8 cellular contexts compared by ENCODE assay signal in the genomic region with DNA sequence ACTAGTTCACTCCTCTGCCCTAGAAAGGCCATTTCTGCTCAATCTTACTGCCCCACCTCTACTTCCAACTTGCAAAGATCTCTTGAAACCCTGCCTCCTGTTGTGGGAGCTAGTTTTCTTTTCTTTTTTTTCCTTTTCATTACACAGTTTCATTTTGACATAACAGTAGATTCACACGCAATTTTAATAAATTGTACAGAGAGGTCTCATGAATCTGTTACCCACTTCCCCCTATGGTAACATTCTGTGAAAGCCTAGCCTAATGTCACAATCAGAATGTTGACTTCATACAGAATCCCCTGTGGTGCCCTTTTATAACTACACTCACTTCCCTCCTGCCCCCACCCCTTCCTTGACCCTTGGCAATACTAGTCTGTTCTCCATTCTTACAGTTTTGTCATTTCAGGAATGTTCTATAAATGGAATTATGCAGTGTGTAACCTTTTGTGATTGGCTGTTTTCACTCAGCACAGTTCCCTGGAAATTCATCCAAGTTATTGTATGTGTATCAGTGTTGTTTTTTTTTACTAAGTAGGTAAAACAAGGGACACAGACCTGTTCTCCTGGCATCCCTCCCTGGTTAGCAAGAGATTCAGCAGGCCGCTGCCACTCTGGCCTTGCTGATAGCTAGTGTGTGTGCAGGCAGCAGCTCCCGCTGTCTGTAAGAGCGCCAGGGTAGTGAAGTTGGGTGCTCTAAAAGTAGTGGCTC. TPM values are rescaled to one million over a fixed set of nuclear protein-coding genes. Genes with fewer than 3 reads are reported as not detected.
DNase-seq lines count a peak whose midpoint lies in the region; ATAC-seq and TF ChIP-seq lines count a peak whose summit lies in the region.

No MANE protein-coding gene starts in this region.

- peaks cover 12 to 32% of the 10 kb centered on the region in 2 donors for H3K4me1 ChIP-seq in breast epithelium
- H3K4me1 ChIP-seq in mucosa of descending colon (ENCODE audit: low read depth), result no peaks in the 10 kb centered on the region
- H3K4me1 ChIP-seq in aorta (ENCODE audit: control insufficient read depth in 1 of 2, insufficient read depth in 2 of 2, low read length in 2 of 2), result peaks cover 2 to 11% of the 10 kb centered on the region in 2 donors

- intact Hi-C loops in natural killer cell (cut with micrococcal nuclease), result no loop called here
- intact Hi-C loops in breast epithelium (cut with DNase I; ENCODE audit: low total_unique reads), result no loop called here
- intact Hi-C loops in mucosa of descending colon (cut with DNase I, micrococcal nuclease), result no loop called here
- intact Hi-C loops in aorta (cut with DNase I), result no loop called here

- TF ChIP-seq CTCF in natural killer cell (IDR thresholded peaks at IDR 0.05) (no peak), breast epithelium (IDR thresholded peaks at IDR 0.05) (no peak), mucosa of descending colon (IDR thresholded peaks at IDR 0.05) (no peak)

- peak overlapping the region; percentile 78 to 91 for H3K27ac ChIP-seq in breast epithelium
- H3K27ac ChIP-seq in aorta (ENCODE audit: low read depth in 1 of 2, low read length in 2 of 2), result peak overlapping the region; percentile 43 to 72

- H3K36me3 ChIP-seq in breast epithelium (no peaks in the 10 kb centered on the region), mucosa of descending colon (ENCODE audit: low read depth) (no peaks in the 10 kb centered on the region), aorta (ENCODE audit: control insufficient read depth in 1 of 2, insufficient read depth in 2 of 2, low read length in 1 of 2) (no peaks in the 10 kb centered on the region)

- peak overlapping the region in 1 of 3 donors; percentile 32 for H3K4me3 ChIP-seq in breast epithelium
- H3K4me3 ChIP-seq in mucosa of descending colon, result no peak overlapping the region
- no peak overlapping the region for H3K4me3 ChIP-seq in aorta (ENCODE audit: low read length in 2 of 2)

- peaks cover 12 to 18% of the 10 kb centered on the region in 2 donors for H3K4me1 Mint-ChIP-seq in natural killer cell treated with Interleukin-12 subunit alpha and Interleukin-12 subunit beta and Interleukin-15 and Interleukin-18, amount 100 ng/mL, for 72 hours (ENCODE audit: low read depth in 2 of 2)
- peaks cover 0 to 5% of the 10 kb centered on the region in 2 donors for H3K4me1 Mint-ChIP-seq in natural killer cell

- peak overlapping the region; percentile 73 for H3K4me3 Mint-ChIP-seq in natural killer cell treated with Interleukin-12 subunit alpha and Interleukin-12 subunit beta and Interleukin-15 and Interleukin-18, amount 100 ng/mL, for 72 hours
- no peak overlapping the region for H3K4me3 Mint-ChIP-seq in natural killer cell

- peak overlapping the region; percentile 14 to 34 for H3K27ac Mint-ChIP-seq in natural killer cell treated with Interleukin-12 subunit alpha and Interleukin-12 subunit beta and Interleukin-15 and Interleukin-18, amount 100 ng/mL, for 72 hours
- H3K27ac Mint-ChIP-seq in natural killer cell, result no peak overlapping the region

- TF ChIP-seq POLR2A in breast epithelium (IDR thresholded peaks at IDR 0.05), result no peak

- peaks cover 10% of the 10 kb centered on the region in 2 donors for H3K27me3 Mint-ChIP-seq in natural killer cell treated with Interleukin-12 subunit alpha and Interleukin-12 subunit beta and Interleukin-15 and Interleukin-18, amount 100 ng/mL, for 72 hours
- H3K27me3 Mint-ChIP-seq in natural killer cell (ENCODE audit: low read depth in 2 of 2), result peaks cover 0 to 3% of the 10 kb centered on the region in 2 donors

- peak; percentile 76 to 85 for ATAC-seq in natural killer cell treated with Interleukin-12 subunit alpha and Interleukin-12 subunit beta and Interleukin-15 and Interleukin-18, amount 100 ng/mL, for 72 hours
- ATAC-seq in natural killer cell (no peak), mucosa of descending colon (peak; percentile 55), aorta (ENCODE audit: low FRiP score) (peak; percentile 70), GM21423 (IDR thresholded peaks at IDR 0.05; ENCODE audit: unreplicated experiment) (no peak)

- H3K9me3 ChIP-seq in breast epithelium (no peaks in the 10 kb centered on the region), mucosa of descending colon (no peaks in the 10 kb centered on the region), aorta (ENCODE audit: control insufficient read depth, low read length) (no peaks in the 10 kb centered on the region)

- WGBS in aorta, 2 donors, result 17 to 25% methylated on average over 4 of the region's 4 CpGs

- no peaks in the 10 kb centered on the region for H3K36me3 Mint-ChIP-seq in natural killer cell treated with Interleukin-12 subunit alpha and Interleukin-12 subunit beta and Interleukin-15 and Interleukin-18, amount 100 ng/mL, for 72 hours
- no peaks in the 10 kb centered on the region for H3K36me3 Mint-ChIP-seq in natural killer cell

- H3K27me3 ChIP-seq in breast epithelium, result no peaks in the 10 kb centered on the region
- H3K27me3 ChIP-seq in aorta (ENCODE audit: control insufficient read depth in 1 of 2, insufficient read depth in 2 of 2, low read length in 1 of 2), result no peaks in the 10 kb centered on the region

- DNase-seq in natural killer cell treated with Interleukin-12 subunit alpha and Interleukin-12 subunit beta and Interleukin-15 and Interleukin-18, amount 100 ng/mL, for 72 hours (ENCODE audit: low spot score), result no peak
- DNase-seq in natural killer cell, result no peak
- DNase-seq in breast epithelium (ENCODE audit: low spot score in 2 of 2), result no peak
- DNase-seq in mucosa of descending colon, result no peak
- DNase-seq in aorta, result peak in 1 of 2 donors; percentile 62
- DNase-seq in hypothalamus (lab: John Stamatoyannopoulos, UW), result no peak
- no peak for DNase-seq in DMS79 treated with DMSO at 0.1 percent for 48 hours (lab: John Stamatoyannopoulos, UW)

- no peaks in the 10 kb centered on the region for H3K9me3 Mint-ChIP-seq in natural killer cell treated with Interleukin-12 subunit alpha and Interleukin-12 subunit beta and Interleukin-15 and Interleukin-18, amount 100 ng/mL, for 72 hours
- no peaks in the 10 kb centered on the region for H3K9me3 Mint-ChIP-seq in natural killer cell

RNA-seq across cellular contexts. Expression of a gene that starts 21.5 kb away (rescaled TPM):
- total RNA-seq in natural killer cell treated with Interleukin-12 subunit alpha and Interleukin-12 subunit beta and Interleukin-15 and Interleukin-18, amount 100 ng/mL, for 72 hours, result not detected
- total RNA-seq in natural killer cell (not detected), breast epithelium (10 to 100 TPM; 20.2 to 34.5 (median 25.6) TPM), mucosa of descending colon (10 to 100 TPM in 1 of 3 donors, 1 to 10 TPM in 2; 1.1 to 15.7 (median 3.1) TPM), aorta (10 to 100 TPM; 30.5 to 47.9 TPM)
- 1 to 10 TPM; 4.1 to 8.6 TPM for polyA plus RNA-seq in aorta

Comparison
In these comparisons a context has a peak if more than half of its experiments do, and no peak if none do; other contexts are left out.
1. ATAC-seq: peak in natural killer cell treated with Interleukin-12 subunit alpha and Interleukin-12 subunit beta and Interleukin-15 and Interleukin-18, amount 100 ng/mL, for 72 hours (2 of 2), mucosa of descending colon (single experiment) and aorta (single experiment); none in natural killer cell (0 of 3) and GM21423 (single experiment).
2. H3K27ac Mint-ChIP-seq: peak in natural killer cell treated with Interleukin-12 subunit alpha and Interleukin-12 subunit beta and Interleukin-15 and Interleukin-18, amount 100 ng/mL, for 72 hours (2 of 2); none in natural killer cell (0 of 2).